ENCODE assay signal across 23 cellular contexts in genomic region chr2:172481507-172482262, GRCh38. TPM values are rescaled to one million over a fixed set of nuclear protein-coding genes. Genes with fewer than 3 reads are reported as not detected.
DNase-seq lines count a peak whose midpoint lies in the region; ATAC-seq and TF ChIP-seq lines count a peak whose summit lies in the region.
"Had no signal": no experiment of that assay in that cellular context is flagged by ENCODE, and none has a peak within 500 bp of the region (broad histone marks: within the 10 kb centered on the region; RNA-seq: fewer than 3 reads in every experiment).

No MANE protein-coding gene starts in this region.

- peaks cover 71% of the 10 kb centered on the region for H3K4me1 Mint-ChIP-seq in activated naive CD8-positive, alpha-beta T cell (ENCODE audit: low read depth)
- peaks cover 48% of the 10 kb centered on the region for H3K4me1 Mint-ChIP-seq in activated naive CD8-positive, alpha-beta T cell treated with anti-CD3 and anti-CD28 coated beads, Interleukin-2, amount 50 U/mL, for 24 hours
- peaks cover 26% of the 10 kb centered on the region for H3K4me1 Mint-ChIP-seq in progenitor cell of endocrine pancreas (ENCODE audit: low read depth)

- no peak for ATAC-seq in activated naive CD8-positive, alpha-beta T cell treated with anti-CD3 and anti-CD28 coated beads, Interleukin-2, amount 50 U/mL, for 24 hours
- ATAC-seq: gastrocnemius medialis had no signal

- POLR2A ChIA-PET in HEK293T (lab: Yijun Ruan, JAX): no interaction called here

- no peaks in the 10 kb centered on the region for H3K9me3 Mint-ChIP-seq in activated naive CD8-positive, alpha-beta T cell (ENCODE audit: low read depth)
- H3K9me3 Mint-ChIP-seq in activated naive CD8-positive, alpha-beta T cell treated with anti-CD3 and anti-CD28 coated beads, Interleukin-2, amount 50 U/mL, for 24 hours: no peaks in the 10 kb centered on the region
- no peaks in the 10 kb centered on the region for H3K9me3 Mint-ChIP-seq in progenitor cell of endocrine pancreas (ENCODE audit: low read depth)

- H3K27ac Mint-ChIP-seq in activated naive CD8-positive, alpha-beta T cell: peak overlapping the region; percentile 75
- no peak overlapping the region for H3K27ac Mint-ChIP-seq in activated naive CD8-positive, alpha-beta T cell treated with anti-CD3 and anti-CD28 coated beads, Interleukin-2, amount 50 U/mL, for 24 hours
- H3K27ac Mint-ChIP-seq in progenitor cell of endocrine pancreas: peak overlapping the region; percentile 17

- TF ChIP-seq CTCF in astrocyte of the spinal cord (IDR thresholded peaks at IDR 0.05; ENCODE audit: low read depth, low read length) (peak; percentile 19), progenitor cell of endocrine pancreas (IDR thresholded peaks at IDR 0.05; ENCODE audit: unreplicated experiment) (no peak)

- in situ Hi-C loops in astrocyte of the spinal cord (cut with HindIII; ENCODE audit: low sequenced_read_pairs): no loop called here

- H3K4me3 ChIP-seq in astrocyte of the spinal cord (ENCODE audit: low read depth, low read length): no peak overlapping the region
- H3K4me3 ChIP-seq: esophagus squamous epithelium, gastrocnemius medialis, hepatocyte, PC-9, testis, vagina had no signal

- H3K4me3 Mint-ChIP-seq in activated naive CD8-positive, alpha-beta T cell: no peak overlapping the region
- no peak overlapping the region for H3K4me3 Mint-ChIP-seq in activated naive CD8-positive, alpha-beta T cell treated with anti-CD3 and anti-CD28 coated beads, Interleukin-2, amount 50 U/mL, for 24 hours
- no peak overlapping the region for H3K4me3 Mint-ChIP-seq in progenitor cell of endocrine pancreas (ENCODE audit: low read depth)

- H3K36me3 Mint-ChIP-seq in activated naive CD8-positive, alpha-beta T cell: peaks cover 11% of the 10 kb centered on the region
- H3K36me3 Mint-ChIP-seq in activated naive CD8-positive, alpha-beta T cell treated with anti-CD3 and anti-CD28 coated beads, Interleukin-2, amount 50 U/mL, for 24 hours (ENCODE audit: low read depth): peaks cover 7% of the 10 kb centered on the region
- H3K36me3 Mint-ChIP-seq in progenitor cell of endocrine pancreas (ENCODE audit: insufficient read depth): peaks cover 16% of the 10 kb centered on the region

- H3K27me3 Mint-ChIP-seq in activated naive CD8-positive, alpha-beta T cell: no peaks in the 10 kb centered on the region
- H3K27me3 Mint-ChIP-seq in activated naive CD8-positive, alpha-beta T cell treated with anti-CD3 and anti-CD28 coated beads, Interleukin-2, amount 50 U/mL, for 24 hours: no peaks in the 10 kb centered on the region
- H3K27me3 Mint-ChIP-seq in progenitor cell of endocrine pancreas: no peaks in the 10 kb centered on the region

- DNase-seq in activated naive CD8-positive, alpha-beta T cell treated with anti-CD3 and anti-CD28 coated beads, Interleukin-2, amount 50 U/mL, for 24 hours: no peak
- peak; percentile 14 for DNase-seq in HEK293T (ENCODE audit: extremely low spot score)
- DNase-seq in astrocyte of the spinal cord (ENCODE audit: low read depth, low spot score): no peak
- no peak for DNase-seq in progenitor cell of endocrine pancreas (ENCODE audit: low spot score, unreplicated experiment)
- no peak for DNase-seq in DMS79 (lab: John Stamatoyannopoulos, UW)
- no peak for DNase-seq in NCI-H446 (lab: John Stamatoyannopoulos, UW)
- no peak for DNase-seq in DMS153 (lab: John Stamatoyannopoulos, UW)
- DNase-seq: activated CD4-positive, CD25-positive, alpha-beta regulatory T cell treated with anti-CD3 and anti-CD28 coated beads, Interleukin-2, amount 50 U/mL, for 72 hours; activated CD8-positive, alpha-beta memory T cell treated with anti-CD3 and anti-CD28 coated beads for 24 hours; activated T-cell treated with anti-CD3 and anti-CD28 coated beads, Interleukin-2, amount 50 U/mL, for 1 hour; cortex of kidney; esophagus squamous epithelium; gastrocnemius medialis; NCI-H146; NCI-H524; NK-92 treated with Interleukin-12 subunit alpha and Interleukin-12 subunit beta, amount 100 ng/mL, for 24 hours; occipital lobe; SHP77 had no signal

- CTCF ChIA-PET in HEK293T (lab: Yijun Ruan, JAX): no interaction called here

TF ChIP-seq in HEK293T, 16 proteins besides CTCF, POLR2A, EP300 and RAD21:
- TF ChIP-seq ARNT (IDR thresholded peaks at IDR 0.05) (no peak), FOXM1 (IDR thresholded peaks at IDR 0.05; ENCODE audit: borderline replicate concordance) (no peak), BHLHE40 (IDR thresholded peaks at IDR 0.05; ENCODE audit: borderline replicate concordance) (no peak), TARDBP (IDR thresholded peaks at IDR 0.05) (no peak)

RNA-seq across cellular contexts. Expression of gene ITGA6, which starts 54.3 kb away (rescaled TPM):
- 69.5 and 83.8 TPM in 2 replicates for total RNA-seq in progenitor cell of endocrine pancreas
